Comparison of ENCODE assay signal across 1 cellular context in the genomic region with DNA sequence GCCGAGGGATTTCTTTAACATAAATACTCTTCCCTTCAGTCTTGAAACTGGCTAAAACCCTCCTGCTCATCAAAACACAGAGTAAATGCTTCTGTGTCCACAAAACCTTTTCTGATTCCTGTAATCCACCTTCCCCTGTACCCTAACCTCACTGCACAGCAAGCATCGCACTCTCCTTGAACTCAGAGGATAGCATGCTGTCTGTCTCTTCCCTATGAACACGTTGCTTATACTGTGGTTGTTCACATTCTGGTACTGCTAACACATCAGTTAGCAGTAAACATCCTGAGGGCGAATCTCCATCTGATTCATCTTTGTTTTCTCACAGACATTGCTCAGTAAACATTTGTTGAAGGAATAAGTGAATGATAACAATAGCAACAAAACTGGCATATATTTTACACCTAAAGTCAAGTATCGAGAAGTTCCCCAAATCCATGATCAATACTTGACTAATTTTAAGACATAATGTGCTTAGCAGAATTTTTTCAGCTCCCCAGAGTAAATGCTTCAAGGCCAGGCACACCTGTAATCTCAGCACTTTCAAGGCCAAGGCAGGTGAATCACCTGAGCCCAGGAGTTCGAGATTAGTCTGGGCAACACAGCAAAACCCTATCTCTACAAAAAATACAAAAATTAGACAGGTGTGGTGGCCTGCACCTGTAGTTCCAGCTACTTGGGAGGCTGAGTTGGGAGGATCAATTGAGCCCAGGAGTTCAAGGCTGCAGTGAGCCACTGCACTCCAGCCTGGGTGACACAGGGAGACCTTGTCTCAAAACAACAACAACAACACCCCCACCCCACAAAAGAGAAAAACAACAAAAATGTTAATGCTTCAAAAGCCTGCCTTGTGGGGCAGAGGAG.
TF ChIP-seq lines count a peak whose summit lies in the region.

No MANE protein-coding gene starts in this region.

TF ChIP-seq in HepG2, 621 proteins besides CTCF, POLR2A, EP300 and RAD21 (continued from another document and continues in another):
- TF ChIP-seq MIER3 (CRISPR knock-in tag; IDR thresholded peaks at IDR 0.05; ENCODE audit: borderline replicate concordance) = peak; percentile 92; the same call in 1 of the 2 replicates
- no peak for TF ChIP-seq SMYD3 (CRISPR knock-in tag; IDR thresholded peaks at IDR 0.05)
- TF ChIP-seq, protein P1, sequence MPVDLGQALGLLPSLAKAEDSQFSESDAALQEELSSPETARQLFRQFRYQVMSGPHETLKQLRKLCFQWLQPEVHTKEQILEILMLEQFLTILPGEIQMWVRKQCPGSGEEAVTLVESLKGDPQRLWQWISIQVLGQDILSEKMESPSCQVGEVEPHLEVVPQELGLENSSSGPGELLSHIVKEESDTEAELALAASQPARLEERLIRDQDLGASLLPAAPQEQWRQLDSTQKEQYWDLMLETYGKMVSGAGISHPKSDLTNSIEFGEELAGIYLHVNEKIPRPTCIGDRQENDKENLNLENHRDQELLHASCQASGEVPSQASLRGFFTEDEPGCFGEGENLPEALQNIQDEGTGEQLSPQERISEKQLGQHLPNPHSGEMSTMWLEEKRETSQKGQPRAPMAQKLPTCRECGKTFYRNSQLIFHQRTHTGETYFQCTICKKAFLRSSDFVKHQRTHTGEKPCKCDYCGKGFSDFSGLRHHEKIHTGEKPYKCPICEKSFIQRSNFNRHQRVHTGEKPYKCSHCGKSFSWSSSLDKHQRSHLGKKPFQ (CRISPR knock-in tag; IDR thresholded peaks at IDR 0.05; ENCODE audit: insufficient replicate concordance) = peak; percentile 59
- TF ChIP-seq, protein P2, sequence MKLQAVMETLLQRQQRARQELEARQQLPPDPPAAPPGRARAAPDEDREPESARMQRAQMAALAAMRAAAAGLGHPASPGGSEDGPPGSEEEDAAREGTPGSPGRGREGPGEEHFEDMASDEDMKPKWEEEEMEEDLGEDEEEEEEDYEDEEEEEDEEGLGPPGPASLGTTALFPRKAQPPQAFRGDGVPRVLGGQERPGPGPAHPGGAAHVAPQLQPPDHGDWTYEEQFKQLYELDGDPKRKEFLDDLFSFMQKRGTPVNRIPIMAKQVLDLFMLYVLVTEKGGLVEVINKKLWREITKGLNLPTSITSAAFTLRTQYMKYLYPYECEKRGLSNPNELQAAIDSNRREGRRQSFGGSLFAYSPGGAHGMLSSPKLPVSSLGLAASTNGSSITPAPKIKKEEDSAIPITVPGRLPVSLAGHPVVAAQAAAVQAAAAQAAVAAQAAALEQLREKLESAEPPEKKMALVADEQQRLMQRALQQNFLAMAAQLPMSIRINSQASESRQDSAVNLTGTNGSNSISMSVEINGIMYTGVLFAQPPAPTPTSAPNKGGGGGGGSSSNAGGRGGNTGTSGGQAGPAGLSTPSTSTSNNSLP (IDR thresholded peaks at IDR 0.05; ENCODE audit: low read depth, low read length) = no peak
- no peak for TF ChIP-seq SP2 (CRISPR knock-in tag; IDR thresholded peaks at IDR 0.05)
- TF ChIP-seq ZSCAN9 (CRISPR knock-in tag; IDR thresholded peaks at IDR 0.05; ENCODE audit: borderline replicate concordance) = peak; percentile 80; the same call in 1 of the 2 replicates
- no peak for TF ChIP-seq ZNF577 (CRISPR knock-in tag; IDR thresholded peaks at IDR 0.05; ENCODE audit: borderline replicate concordance, low read depth)
- no peak; the same call in 1 of the 2 replicates for TF ChIP-seq SMARCC2 (IDR thresholded peaks at IDR 0.05)
- TF ChIP-seq ARNT2 (CRISPR knock-in tag; IDR thresholded peaks at IDR 0.05; ENCODE audit: low read depth) = no peak
- TF ChIP-seq ELF1 (CRISPR knock-in tag; IDR thresholded peaks at IDR 0.05) = no peak; the same call in 1 of the 2 replicates
- TF ChIP-seq, protein P3, sequence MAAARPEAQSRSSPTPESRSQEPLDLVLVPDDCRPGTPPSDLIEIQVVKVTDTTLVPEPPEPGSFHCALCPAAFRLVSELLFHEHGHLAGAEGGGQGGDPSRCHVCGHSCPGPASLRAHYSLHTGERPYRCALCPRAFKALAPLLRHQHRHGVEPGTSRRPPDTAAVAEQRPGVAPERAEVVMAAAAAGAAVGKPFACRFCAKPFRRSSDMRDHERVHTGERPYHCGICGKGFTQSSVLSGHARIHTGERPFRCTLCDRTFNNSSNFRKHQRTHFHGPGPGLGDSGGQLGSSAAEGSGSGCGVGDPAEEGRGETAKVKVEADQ (CRISPR knock-in tag; IDR thresholded peaks at IDR 0.05; ENCODE audit: borderline replicate concordance) = no peak
- TF ChIP-seq ZNF33A (CRISPR knock-in tag; IDR thresholded peaks at IDR 0.05; ENCODE audit: borderline replicate concordance) = no peak; the same call in 1 of the 2 replicates
- TF ChIP-seq, protein P4, sequence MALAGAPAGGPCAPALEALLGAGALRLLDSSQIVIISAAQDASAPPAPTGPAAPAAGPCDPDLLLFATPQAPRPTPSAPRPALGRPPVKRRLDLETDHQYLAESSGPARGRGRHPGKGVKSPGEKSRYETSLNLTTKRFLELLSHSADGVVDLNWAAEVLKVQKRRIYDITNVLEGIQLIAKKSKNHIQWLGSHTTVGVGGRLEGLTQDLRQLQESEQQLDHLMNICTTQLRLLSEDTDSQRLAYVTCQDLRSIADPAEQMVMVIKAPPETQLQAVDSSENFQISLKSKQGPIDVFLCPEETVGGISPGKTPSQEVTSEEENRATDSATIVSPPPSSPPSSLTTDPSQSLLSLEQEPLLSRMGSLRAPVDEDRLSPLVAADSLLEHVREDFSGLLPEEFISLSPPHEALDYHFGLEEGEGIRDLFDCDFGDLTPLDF (CRISPR knock-in tag; IDR thresholded peaks at IDR 0.05) = no peak
- no peak; the same call in 1 of the 2 replicates for TF ChIP-seq ZNF567 (CRISPR knock-in tag; IDR thresholded peaks at IDR 0.05; ENCODE audit: borderline replicate concordance)
- TF ChIP-seq TCF7 (IDR thresholded peaks at IDR 0.05; ENCODE audit: low read depth) = peak; percentile 71
- no peak for TF ChIP-seq ZSCAN25 (CRISPR knock-in tag; IDR thresholded peaks at IDR 0.05)
- TF ChIP-seq KAT8 (CRISPR knock-in tag; IDR thresholded peaks at IDR 0.05) = no peak
- TF ChIP-seq ZNF777 (CRISPR knock-in tag; IDR thresholded peaks at IDR 0.05) = no peak
- TF ChIP-seq ZSCAN31 (CRISPR knock-in tag; IDR thresholded peaks at IDR 0.05; ENCODE audit: low read depth) = no peak
- TF ChIP-seq, protein P5, sequence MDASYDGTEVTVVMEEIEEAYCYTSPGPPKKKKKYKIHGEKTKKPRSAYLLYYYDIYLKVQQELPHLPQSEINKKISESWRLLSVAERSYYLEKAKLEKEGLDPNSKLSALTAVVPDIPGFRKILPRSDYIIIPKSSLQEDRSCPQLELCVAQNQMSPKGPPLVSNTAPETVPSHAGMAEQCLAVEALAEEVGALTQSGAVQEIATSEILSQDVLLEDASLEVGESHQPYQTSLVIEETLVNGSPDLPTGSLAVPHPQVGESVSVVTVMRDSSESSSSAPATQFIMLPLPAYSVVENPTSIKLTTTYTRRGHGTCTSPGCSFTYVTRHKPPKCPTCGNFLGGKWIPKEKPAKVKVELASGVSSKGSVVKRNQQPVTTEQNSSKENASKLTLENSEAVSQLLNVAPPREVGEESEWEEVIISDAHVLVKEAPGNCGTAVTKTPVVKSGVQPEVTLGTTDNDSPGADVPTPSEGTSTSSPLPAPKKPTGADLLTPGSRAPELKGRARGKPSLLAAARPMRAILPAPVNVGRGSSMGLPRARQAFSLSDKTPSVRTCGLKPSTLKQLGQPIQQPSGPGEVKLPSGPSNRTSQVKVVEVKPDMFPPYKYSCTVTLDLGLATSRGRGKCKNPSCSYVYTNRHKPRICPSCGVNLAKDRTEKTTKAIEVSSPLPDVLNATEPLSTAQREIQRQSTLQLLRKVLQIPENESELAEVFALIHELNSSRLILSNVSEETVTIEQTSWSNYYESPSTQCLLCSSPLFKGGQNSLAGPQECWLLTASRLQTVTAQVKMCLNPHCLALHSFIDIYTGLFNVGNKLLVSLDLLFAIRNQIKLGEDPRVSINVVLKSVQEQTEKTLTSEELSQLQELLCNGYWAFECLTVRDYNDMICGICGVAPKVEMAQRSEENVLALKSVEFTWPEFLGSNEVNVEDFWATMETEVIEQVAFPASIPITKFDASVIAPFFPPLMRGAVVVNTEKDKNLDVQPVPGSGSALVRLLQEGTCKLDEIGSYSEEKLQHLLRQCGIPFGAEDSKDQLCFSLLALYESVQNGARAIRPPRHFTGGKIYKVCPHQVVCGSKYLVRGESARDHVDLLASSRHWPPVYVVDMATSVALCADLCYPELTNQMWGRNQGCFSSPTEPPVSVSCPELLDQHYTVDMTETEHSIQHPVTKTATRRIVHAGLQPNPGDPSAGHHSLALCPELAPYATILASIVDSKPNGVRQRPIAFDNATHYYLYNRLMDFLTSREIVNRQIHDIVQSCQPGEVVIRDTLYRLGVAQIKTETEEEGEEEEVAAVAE (CRISPR knock-in tag; IDR thresholded peaks at IDR 0.05; ENCODE audit: borderline replicate concordance) = peak; percentile 60; the same call in 1 of the 2 replicates
- TF ChIP-seq, protein P6, sequence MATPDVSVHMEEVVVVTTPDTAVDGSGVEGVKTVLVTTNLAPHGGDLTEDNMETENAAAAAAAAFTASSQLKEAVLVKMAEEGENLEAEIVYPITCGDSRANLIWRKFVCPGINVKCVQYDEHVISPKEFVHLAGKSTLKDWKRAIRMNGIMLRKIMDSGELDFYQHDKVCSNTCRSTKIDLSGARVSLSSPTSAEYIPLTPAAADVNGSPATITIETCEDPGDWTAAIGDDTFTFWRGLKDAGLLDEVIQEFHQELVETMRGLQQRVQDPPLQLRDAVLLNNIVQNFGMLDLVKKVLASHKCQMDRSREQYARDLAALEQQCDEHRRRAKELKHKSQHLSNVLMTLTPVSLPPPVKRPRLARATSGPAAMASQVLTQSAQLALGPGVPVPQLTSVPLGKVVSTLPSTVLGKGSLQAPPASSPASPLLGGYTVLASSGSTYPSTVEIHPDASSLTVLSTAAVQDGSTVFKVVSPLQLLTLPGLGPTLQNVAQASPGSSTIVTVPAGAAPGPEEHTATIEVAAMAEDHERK (CRISPR knock-in tag; IDR thresholded peaks at IDR 0.05; ENCODE audit: low read depth) = no peak
- no peak for TF ChIP-seq ZNF83 (CRISPR knock-in tag; IDR thresholded peaks at IDR 0.05; ENCODE audit: borderline replicate concordance)
- TF ChIP-seq, protein P7, sequence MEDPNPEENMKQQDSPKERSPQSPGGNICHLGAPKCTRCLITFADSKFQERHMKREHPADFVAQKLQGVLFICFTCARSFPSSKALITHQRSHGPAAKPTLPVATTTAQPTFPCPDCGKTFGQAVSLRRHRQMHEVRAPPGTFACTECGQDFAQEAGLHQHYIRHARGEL (CRISPR knock-in tag; IDR thresholded peaks at IDR 0.05) = no peak
- TF ChIP-seq NR3C1 (CRISPR knock-in tag; IDR thresholded peaks at IDR 0.05) = no peak
- no peak for TF ChIP-seq ZNF619 (CRISPR knock-in tag; IDR thresholded peaks at IDR 0.05)
- TF ChIP-seq, protein P8, sequence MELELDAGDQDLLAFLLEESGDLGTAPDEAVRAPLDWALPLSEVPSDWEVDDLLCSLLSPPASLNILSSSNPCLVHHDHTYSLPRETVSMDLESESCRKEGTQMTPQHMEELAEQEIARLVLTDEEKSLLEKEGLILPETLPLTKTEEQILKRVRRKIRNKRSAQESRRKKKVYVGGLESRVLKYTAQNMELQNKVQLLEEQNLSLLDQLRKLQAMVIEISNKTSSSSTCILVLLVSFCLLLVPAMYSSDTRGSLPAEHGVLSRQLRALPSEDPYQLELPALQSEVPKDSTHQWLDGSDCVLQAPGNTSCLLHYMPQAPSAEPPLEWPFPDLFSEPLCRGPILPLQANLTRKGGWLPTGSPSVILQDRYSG (CRISPR knock-in tag; IDR thresholded peaks at IDR 0.05) = no peak
- TF ChIP-seq ZNF616 (CRISPR knock-in tag; IDR thresholded peaks at IDR 0.05; ENCODE audit: low read depth) = no peak
- no peak for TF ChIP-seq NFKBIZ (CRISPR knock-in tag; IDR thresholded peaks at IDR 0.05)
- TF ChIP-seq RCOR2 (CRISPR knock-in tag; IDR thresholded peaks at IDR 0.05) = peak; percentile 67
- TF ChIP-seq, protein P9, sequence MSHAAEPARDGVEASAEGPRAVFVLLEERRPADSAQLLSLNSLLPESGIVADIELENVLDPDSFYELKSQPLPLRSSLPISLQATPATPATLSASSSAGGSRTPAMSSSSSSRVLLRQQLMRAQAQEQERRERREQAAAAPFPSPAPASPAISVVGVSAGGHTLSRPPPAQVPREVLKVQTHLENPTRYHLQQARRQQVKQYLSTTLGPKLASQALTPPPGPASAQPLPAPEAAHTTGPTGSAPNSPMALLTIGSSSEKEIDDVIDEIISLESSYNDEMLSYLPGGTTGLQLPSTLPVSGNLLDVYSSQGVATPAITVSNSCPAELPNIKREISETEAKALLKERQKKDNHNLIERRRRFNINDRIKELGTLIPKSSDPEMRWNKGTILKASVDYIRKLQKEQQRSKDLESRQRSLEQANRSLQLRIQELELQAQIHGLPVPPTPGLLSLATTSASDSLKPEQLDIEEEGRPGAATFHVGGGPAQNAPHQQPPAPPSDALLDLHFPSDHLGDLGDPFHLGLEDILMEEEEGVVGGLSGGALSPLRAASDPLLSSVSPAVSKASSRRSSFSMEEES (CRISPR knock-in tag; IDR thresholded peaks at IDR 0.05) = peak; percentile 75; the same call in 1 of the 2 replicates
- no peak for TF ChIP-seq ZNF251 (CRISPR knock-in tag; IDR thresholded peaks at IDR 0.05)
- TF ChIP-seq ISX (CRISPR knock-in tag; conservative IDR thresholded peaks at IDR 0.05) = no peak
- TF ChIP-seq ZNF75D (CRISPR knock-in tag; IDR thresholded peaks at IDR 0.05; ENCODE audit: borderline replicate concordance) = no peak
- no peak for TF ChIP-seq JUNB (CRISPR knock-in tag; IDR thresholded peaks at IDR 0.05; ENCODE audit: borderline replicate concordance)
- no peak for TF ChIP-seq ZNF629 (CRISPR knock-in tag; conservative IDR thresholded peaks at IDR 0.05)
- no peak for TF ChIP-seq KLF13 (CRISPR knock-in tag; IDR thresholded peaks at IDR 0.05)
- peak; percentile 36; the same call in 1 of the 2 replicates for TF ChIP-seq GATAD1 (CRISPR knock-in tag; IDR thresholded peaks at IDR 0.05)
- TF ChIP-seq POLR2G (IDR thresholded peaks at IDR 0.05; ENCODE audit: low read depth, low read length) = no peak
- TF ChIP-seq NKX3-1 (CRISPR knock-in tag; IDR thresholded peaks at IDR 0.05) = no peak
- no peak; the same call in 1 of the 2 replicates for TF ChIP-seq POGZ (CRISPR knock-in tag; IDR thresholded peaks at IDR 0.05)
- peak; percentile 80 for TF ChIP-seq TEAD3 (CRISPR knock-in tag; optimal IDR thresholded peaks at IDR 0.05; ENCODE audit: borderline replicate concordance)
- peak; percentile 92; the same call in 1 of the 2 replicates for TF ChIP-seq ETV5 (CRISPR knock-in tag; IDR thresholded peaks at IDR 0.05; ENCODE audit: borderline replicate concordance)
- TF ChIP-seq, protein P10, sequence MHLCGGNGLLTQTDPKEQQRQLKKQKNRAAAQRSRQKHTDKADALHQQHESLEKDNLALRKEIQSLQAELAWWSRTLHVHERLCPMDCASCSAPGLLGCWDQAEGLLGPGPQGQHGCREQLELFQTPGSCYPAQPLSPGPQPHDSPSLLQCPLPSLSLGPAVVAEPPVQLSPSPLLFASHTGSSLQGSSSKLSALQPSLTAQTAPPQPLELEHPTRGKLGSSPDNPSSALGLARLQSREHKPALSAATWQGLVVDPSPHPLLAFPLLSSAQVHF (CRISPR knock-in tag; IDR thresholded peaks at IDR 0.05) = no peak
